Comparison of ENCODE assay signal across 13 cellular contexts in the genomic region with DNA sequence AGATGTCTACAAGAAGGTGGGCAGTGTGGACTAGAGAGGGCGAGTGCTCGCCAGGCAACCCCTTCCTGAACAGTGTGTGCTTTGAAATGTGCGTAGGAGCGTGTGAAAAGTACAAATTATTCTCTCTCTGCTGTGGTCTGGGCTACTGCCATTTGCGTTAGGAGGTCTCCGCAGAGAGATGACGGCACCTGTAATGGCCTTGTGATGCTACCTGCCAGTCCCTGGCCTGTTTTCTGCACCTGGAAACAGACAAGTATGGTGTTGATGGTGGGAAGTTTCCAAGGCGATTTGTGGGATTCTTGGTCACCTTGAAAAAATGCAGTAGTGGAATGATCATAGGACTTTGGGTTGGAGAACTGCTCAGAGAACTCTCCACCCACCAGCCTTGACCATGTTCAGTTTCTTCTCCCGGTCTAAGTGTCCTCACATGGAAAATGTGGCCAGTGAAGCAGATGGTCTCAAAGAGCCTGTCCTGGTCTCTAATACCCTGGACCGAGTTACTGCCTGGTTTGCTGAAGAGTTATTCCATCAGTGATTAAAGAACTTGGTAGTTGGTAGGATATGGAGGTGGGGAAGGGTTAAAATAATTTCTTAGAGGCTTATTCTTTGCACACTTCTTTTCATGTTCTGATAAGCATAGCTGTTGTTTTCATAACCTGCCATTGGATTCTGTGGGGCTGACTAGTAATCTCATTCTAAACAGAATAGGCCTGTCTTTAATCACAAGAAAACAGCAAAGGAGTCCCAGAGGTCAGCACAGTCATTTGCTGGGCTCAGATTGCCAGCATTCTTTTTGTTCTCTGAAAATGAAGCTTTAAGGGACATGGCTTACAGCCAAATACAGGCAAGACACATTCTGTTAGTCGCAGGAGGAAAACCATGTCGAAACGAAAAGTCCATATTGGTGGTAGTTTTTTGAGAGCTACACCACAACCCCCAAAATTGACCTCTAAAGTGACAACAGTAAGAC.
DNase-seq lines count a peak whose midpoint lies in the region; ATAC-seq and TF ChIP-seq lines count a peak whose summit lies in the region.
"Had no signal": no experiment of that assay in that cellular context is flagged by ENCODE, and none has a peak within 500 bp of the region (broad histone marks: within the 10 kb centered on the region; RNA-seq: fewer than 3 reads in every experiment).

No MANE protein-coding gene starts in this region.

- TF ChIP-seq CTCF in GM23338 (conservative IDR thresholded peaks at IDR 0.05; ENCODE audit: low read depth in 2 of 2), result no peak
- no peak for TF ChIP-seq CTCF in astrocyte of the spinal cord (IDR thresholded peaks at IDR 0.05; ENCODE audit: low read depth, low read length)
- no peak for TF ChIP-seq CTCF in fibroblast of villous mesenchyme (IDR thresholded peaks at IDR 0.05; ENCODE audit: insufficient read depth, low read depth, low read length)

- H3K4me3 ChIP-seq in GM23338, result no peak overlapping the region
- H3K4me3 ChIP-seq in astrocyte of the spinal cord (ENCODE audit: low read depth, low read length), result no peak overlapping the region
- no peak overlapping the region for H3K4me3 ChIP-seq in fibroblast of villous mesenchyme (ENCODE audit: low read depth, low read length)
- H3K4me3 ChIP-seq: PC-9 had no signal

- DNase-seq in GM23338 (ENCODE audit: low spot score) (no peak), astrocyte of the spinal cord (ENCODE audit: low read depth, low spot score) (peak; percentile 34), fibroblast of villous mesenchyme (ENCODE audit: low read depth) (peak; percentile 30), sciatic nerve (ENCODE audit: low spot score) (no peak), epidermal melanocyte (ENCODE audit: insufficient read length, low spot score) (no peak)
- DNase-seq in stimulated activated naive CD8-positive, alpha-beta T cell treated with anti-CD3 and anti-CD28 coated beads, Interleukin-15, amount 100 ng/mL, for 72 hours, result no peak
- DNase-seq: cerebellar nuclear complex, glutamatergic neuron, MV-4-11, PC-9 had no signal

- peak overlapping the region; percentile 55; the same call in 1 of the 2 replicates for H3K27ac ChIP-seq in GM23338 (ENCODE audit: low read depth)
- H3K27ac ChIP-seq: PC-9 had no signal

- no peaks in the 10 kb centered on the region for H3K27me3 ChIP-seq in GM23338 (ENCODE audit: insufficient read depth)

- no peak overlapping the region for H3K4me2 ChIP-seq in GM23338
- H3K4me2 ChIP-seq: PC-9 had no signal

- H3K9me3 Mint-ChIP-seq in GM23338, result peaks cover 35% of the 10 kb centered on the region
- peaks cover 8 to 19% of the 10 kb centered on the region in 2 donors for H3K9me3 Mint-ChIP-seq in stimulated activated naive CD8-positive, alpha-beta T cell treated with anti-CD3 and anti-CD28 coated beads, Interleukin-15, amount 100 ng/mL, for 72 hours
- H3K9me3 Mint-ChIP-seq: activated naive CD4-positive, alpha-beta T cell treated with anti-CD3 and anti-CD28 coated beads, Interleukin-2, amount 50 U/mL, for 24 hours; natural killer cell treated with Interleukin-12 subunit alpha and Interleukin-12 subunit beta and Interleukin-15 and Interleukin-18, amount 100 ng/mL, for 72 hours had no signal

- no peak overlapping the region for H2AFZ ChIP-seq in GM23338
- H2AFZ ChIP-seq: PC-9 had no signal

- H3F3A ChIP-seq in GM23338 (replicated peaks; ENCODE audit: low read depth), result no peaks in the 10 kb centered on the region; the same call in 1 of the 2 replicates

- intact Hi-C loops in sciatic nerve (cut with DNase I), result no loop called here

- no peak overlapping the region for H3K4me3 Mint-ChIP-seq in GM23338
- no peak overlapping the region for H3K4me3 Mint-ChIP-seq in stimulated activated naive CD8-positive, alpha-beta T cell treated with anti-CD3 and anti-CD28 coated beads, Interleukin-15, amount 100 ng/mL, for 72 hours
- H3K4me3 Mint-ChIP-seq: activated naive CD4-positive, alpha-beta T cell treated with anti-CD3 and anti-CD28 coated beads, Interleukin-2, amount 50 U/mL, for 24 hours; natural killer cell treated with Interleukin-12 subunit alpha and Interleukin-12 subunit beta and Interleukin-15 and Interleukin-18, amount 100 ng/mL, for 72 hours had no signal

- H3K36me3 Mint-ChIP-seq in GM23338 (ENCODE audit: low read depth), result peaks cover 61% of the 10 kb centered on the region
- H3K36me3 Mint-ChIP-seq: natural killer cell treated with Interleukin-12 subunit alpha and Interleukin-12 subunit beta and Interleukin-15 and Interleukin-18, amount 100 ng/mL, for 72 hours had no signal

- H3K4me1 Mint-ChIP-seq in GM23338, result no peaks in the 10 kb centered on the region
- H3K4me1 Mint-ChIP-seq in stimulated activated naive CD8-positive, alpha-beta T cell treated with anti-CD3 and anti-CD28 coated beads, Interleukin-15, amount 100 ng/mL, for 72 hours, result peaks cover 23% of the 10 kb centered on the region

- in situ Hi-C loops in astrocyte of the spinal cord (cut with HindIII; ENCODE audit: low sequenced_read_pairs), result no loop called here

- H3K27me3 Mint-ChIP-seq in GM23338 (ENCODE audit: insufficient read depth, low read depth, poor library complexity), result peaks cover 9% of the 10 kb centered on the region
- H3K27me3 Mint-ChIP-seq in stimulated activated naive CD8-positive, alpha-beta T cell treated with anti-CD3 and anti-CD28 coated beads, Interleukin-15, amount 100 ng/mL, for 72 hours, result no peaks in the 10 kb centered on the region
- H3K27me3 Mint-ChIP-seq: activated naive CD4-positive, alpha-beta T cell treated with anti-CD3 and anti-CD28 coated beads, Interleukin-2, amount 50 U/mL, for 24 hours; natural killer cell treated with Interleukin-12 subunit alpha and Interleukin-12 subunit beta and Interleukin-15 and Interleukin-18, amount 100 ng/mL, for 72 hours had no signal

- peaks cover 3% of the 10 kb centered on the region; the same call in 1 of the 2 replicates for H3K79me2 ChIP-seq in GM23338 (replicated peaks; ENCODE audit: insufficient read depth)

- H3K4me1 ChIP-seq in GM23338 (ENCODE audit: insufficient read depth), result no peaks in the 10 kb centered on the region

- H3K9me2 ChIP-seq in GM23338 (ENCODE audit: insufficient read depth), result no peaks in the 10 kb centered on the region

- H3K27ac Mint-ChIP-seq in GM23338, result no peak overlapping the region
- H3K27ac Mint-ChIP-seq in stimulated activated naive CD8-positive, alpha-beta T cell treated with anti-CD3 and anti-CD28 coated beads, Interleukin-15, amount 100 ng/mL, for 72 hours, result peak overlapping the region in 1 of 2 donors; percentile 13
- H3K27ac Mint-ChIP-seq: natural killer cell treated with Interleukin-12 subunit alpha and Interleukin-12 subunit beta and Interleukin-15 and Interleukin-18, amount 100 ng/mL, for 72 hours had no signal

- H3K36me3 ChIP-seq in GM23338 (ENCODE audit: insufficient read depth), result peaks cover 12% of the 10 kb centered on the region; the same call in 1 of the 2 replicates

- H4K20me1 ChIP-seq in GM23338 (replicated peaks; ENCODE audit: insufficient read depth), result no peaks in the 10 kb centered on the region

- no peak for ATAC-seq in GM23338
- ATAC-seq in sciatic nerve, result peak; percentile 48
- no peak for ATAC-seq in stimulated activated naive CD8-positive, alpha-beta T cell treated with anti-CD3 and anti-CD28 coated beads, Interleukin-15, amount 100 ng/mL, for 72 hours
- no peak for ATAC-seq in GM19455 (IDR thresholded peaks at IDR 0.05; ENCODE audit: unreplicated experiment)
- ATAC-seq: natural killer cell treated with Interleukin-12 subunit alpha and Interleukin-12 subunit beta and Interleukin-15 and Interleukin-18, amount 100 ng/mL, for 72 hours had no signal

TF ChIP-seq in GM23338, 12 proteins besides CTCF, POLR2A, EP300 and RAD21:
- TF ChIP-seq EZH2 (IDR thresholded peaks at IDR 0.05; ENCODE audit: low read depth, unreplicated experiment), result no peak

Comparison
In these comparisons a context has a peak if more than half of its experiments do, and no peak if none do; other contexts are left out.
1. DNase-seq: peak in astrocyte of the spinal cord (single experiment) and fibroblast of villous mesenchyme (single experiment); none in GM23338 (single experiment), sciatic nerve (single experiment), stimulated activated naive CD8-positive, alpha-beta T cell treated with anti-CD3 and anti-CD28 coated beads, Interleukin-15, amount 100 ng/mL, for 72 hours (0 of 2) and epidermal melanocyte (single experiment).